Comparison of ENCODE assay signal across 16 cellular contexts in genomic region chr15:27864076-27864475, GRCh38.
A peak's percentile ranks its signal among the peaks of the same experiment; 100 is the strongest.
DNase-seq lines count a peak whose midpoint lies in the region; ATAC-seq and TF ChIP-seq lines count a peak whose summit lies in the region.
"Had no signal": no experiment of that assay in that cellular context is flagged by ENCODE, and none has a peak within 500 bp of the region (broad histone marks: within the 10 kb centered on the region; RNA-seq: fewer than 3 reads in every experiment).

No MANE protein-coding gene starts in this region.

- H3K4me1 ChIP-seq in BLaER1 treated with 17β-estradiol and CSF1 and Interleukin-3, amounts not matched to agents 10 nM and 100 nM: peaks cover 33 to 65% (median 60%) of the 10 kb centered on the region in 10 experiments
- peaks cover 15% of the 10 kb centered on the region for H3K4me1 ChIP-seq in suprapubic skin

- ATAC-seq in activated CD4-positive, CD25-positive, alpha-beta regulatory T cell treated with anti-CD3 and anti-CD28 coated beads, Interleukin-2, amount 50 U/mL, for 24 hours: no peak
- ATAC-seq: CD8-positive, alpha-beta T cell; GM12878; HCT116 had no signal

- no peak for TF ChIP-seq EP300 in suprapubic skin (IDR thresholded peaks at IDR 0.05)

- TF ChIP-seq POLR2A in suprapubic skin (IDR thresholded peaks at IDR 0.05): no peak

- 46% methylated on average over 2 of the region's 2 CpGs for WGBS in suprapubic skin

- H3K36me3 ChIP-seq in BLaER1 treated with 17β-estradiol and CSF1 and Interleukin-3, amounts not matched to agents 10 nM and 100 nM: no peaks in the 10 kb centered on the region
- H3K36me3 ChIP-seq in suprapubic skin: no peaks in the 10 kb centered on the region

- no peaks in the 10 kb centered on the region for H4K20me1 ChIP-seq in BLaER1 treated with 17β-estradiol and CSF1 and Interleukin-3, amounts not matched to agents 10 nM and 100 nM

- H3K9ac ChIP-seq in BLaER1 treated with 17β-estradiol and CSF1 and Interleukin-3, amounts not matched to agents 10 nM and 100 nM: no peak overlapping the region

- peaks cover 14 to 34% (median 23%) of the 10 kb centered on the region in 11 experiments; a peak in 21 of 22 replicates for H3K9me3 ChIP-seq in BLaER1 treated with 17β-estradiol and CSF1 and Interleukin-3, amounts not matched to agents 10 nM and 100 nM (replicated peaks in 1 of 11)
- no peaks in the 10 kb centered on the region for H3K9me3 ChIP-seq in suprapubic skin

- H3K4me2 ChIP-seq in BLaER1 treated with 17β-estradiol and CSF1 and Interleukin-3, amounts not matched to agents 10 nM and 100 nM: peak overlapping the region; percentile 76 to 96 (median 89)

- H3K27me3 ChIP-seq in BLaER1 treated with 17β-estradiol and CSF1 and Interleukin-3, amounts not matched to agents 10 nM and 100 nM: 0 out of 22 replicates have a peak, but pooled peaks cover 0 to 6% (median 0%) of the 10 kb centered on the region in 11 experiments
- H3K27me3 ChIP-seq in suprapubic skin: no peaks in the 10 kb centered on the region

- TF ChIP-seq CTCF in suprapubic skin (IDR thresholded peaks at IDR 0.05): no peak

- DNase-seq in NCI-H1694 (lab: John Stamatoyannopoulos, UW) (peak; percentile 1), NCI-H1694 treated with DMSO at 0.1 percent for 48 hours (lab: John Stamatoyannopoulos, UW) (no peak), NCI-H69 (lab: John Stamatoyannopoulos, UW) (peak; percentile 21), cerebellum (ENCODE audit: low spot score) (peak; percentile 58), suprapubic skin (ENCODE audit: low spot score in 2 of 2) (no peak), NCI-H446 treated with DMSO at 0.1 percent for 48 hours (lab: John Stamatoyannopoulos, UW) (no peak)
- DNase-seq: CD8-positive, alpha-beta T cell; DMS79 treated with DMSO at 0.1 percent for 48 hours; GOT3; H7; HFFc6 had no signal

- H3K27ac ChIP-seq in BLaER1 treated with 17β-estradiol and CSF1 and Interleukin-3, amounts not matched to agents 10 nM and 100 nM: peak overlapping the region in 2 of 11 experiments; percentile 52 to 63; a peak in 3 of 22 replicates
- no peak overlapping the region for H3K27ac ChIP-seq in suprapubic skin
- H3K27ac ChIP-seq: HL-60 had no signal

- peak overlapping the region in 1 of 10 experiments; percentile 35; a peak in 1 of 20 replicates for H3K4me3 ChIP-seq in BLaER1 treated with 17β-estradiol and CSF1 and Interleukin-3, amounts not matched to agents 10 nM and 100 nM
- no peak overlapping the region for H3K4me3 ChIP-seq in suprapubic skin
- H3K4me3 ChIP-seq: GM12878 had no signal

Comparison
In these comparisons a context has a peak if more than half of its experiments do, and no peak if none do; other contexts are left out.
1. DNase-seq: peak in NCI-H1694 (single experiment), NCI-H69 (single experiment) and cerebellum (single experiment); none in NCI-H1694 treated with DMSO at 0.1 percent for 48 hours (single experiment), suprapubic skin (0 of 2) and NCI-H446 treated with DMSO at 0.1 percent for 48 hours (single experiment).